ENCODE assay signal across 1 cellular context in the genomic region with DNA sequence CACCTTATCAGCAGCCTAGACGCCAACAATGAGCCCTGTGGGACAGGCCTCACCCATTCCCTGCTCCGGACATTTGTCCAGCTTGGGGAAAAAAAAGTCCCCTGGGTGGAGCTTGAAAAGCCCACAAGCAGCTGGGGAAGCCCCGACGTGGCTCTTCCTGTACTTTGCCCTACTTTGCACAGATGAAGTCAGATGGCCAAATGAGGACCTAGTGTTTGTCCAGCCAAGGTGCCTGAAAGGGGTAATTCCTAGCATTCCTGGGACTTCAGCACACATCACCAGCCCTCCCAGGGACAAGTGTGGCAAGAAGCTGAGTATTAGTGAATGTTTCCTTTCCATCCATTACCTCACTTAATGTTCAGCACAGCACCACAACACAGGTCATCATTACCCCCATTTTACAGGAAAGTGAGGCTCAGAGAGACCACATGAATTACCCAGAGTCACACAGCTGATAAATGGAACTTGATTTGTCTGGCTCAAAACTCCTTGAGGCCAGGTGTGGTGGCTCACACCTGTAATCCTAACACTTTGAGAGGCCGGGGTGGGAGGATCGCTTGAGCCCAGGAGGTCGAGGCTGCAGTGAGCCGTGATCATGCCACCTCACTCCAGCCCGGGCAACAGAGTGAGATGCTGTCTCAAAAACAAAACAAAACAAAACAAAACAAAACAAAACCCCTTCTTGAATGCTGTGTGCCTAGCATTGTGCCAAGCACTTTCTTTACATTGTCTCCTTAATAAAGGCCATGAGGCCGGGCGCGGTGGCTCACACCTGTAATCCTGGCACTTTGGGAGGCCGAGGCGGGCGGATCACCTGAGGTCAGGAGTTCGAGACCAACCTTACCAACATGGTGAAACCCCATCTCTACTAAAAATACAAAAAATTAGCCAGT.
TF ChIP-seq lines count a peak whose summit lies in the region.

No MANE protein-coding gene starts in this region.

TF ChIP-seq in HepG2, 621 proteins besides CTCF, POLR2A, EP300 and RAD21 (continued from another document):
- TF ChIP-seq, protein P1, sequence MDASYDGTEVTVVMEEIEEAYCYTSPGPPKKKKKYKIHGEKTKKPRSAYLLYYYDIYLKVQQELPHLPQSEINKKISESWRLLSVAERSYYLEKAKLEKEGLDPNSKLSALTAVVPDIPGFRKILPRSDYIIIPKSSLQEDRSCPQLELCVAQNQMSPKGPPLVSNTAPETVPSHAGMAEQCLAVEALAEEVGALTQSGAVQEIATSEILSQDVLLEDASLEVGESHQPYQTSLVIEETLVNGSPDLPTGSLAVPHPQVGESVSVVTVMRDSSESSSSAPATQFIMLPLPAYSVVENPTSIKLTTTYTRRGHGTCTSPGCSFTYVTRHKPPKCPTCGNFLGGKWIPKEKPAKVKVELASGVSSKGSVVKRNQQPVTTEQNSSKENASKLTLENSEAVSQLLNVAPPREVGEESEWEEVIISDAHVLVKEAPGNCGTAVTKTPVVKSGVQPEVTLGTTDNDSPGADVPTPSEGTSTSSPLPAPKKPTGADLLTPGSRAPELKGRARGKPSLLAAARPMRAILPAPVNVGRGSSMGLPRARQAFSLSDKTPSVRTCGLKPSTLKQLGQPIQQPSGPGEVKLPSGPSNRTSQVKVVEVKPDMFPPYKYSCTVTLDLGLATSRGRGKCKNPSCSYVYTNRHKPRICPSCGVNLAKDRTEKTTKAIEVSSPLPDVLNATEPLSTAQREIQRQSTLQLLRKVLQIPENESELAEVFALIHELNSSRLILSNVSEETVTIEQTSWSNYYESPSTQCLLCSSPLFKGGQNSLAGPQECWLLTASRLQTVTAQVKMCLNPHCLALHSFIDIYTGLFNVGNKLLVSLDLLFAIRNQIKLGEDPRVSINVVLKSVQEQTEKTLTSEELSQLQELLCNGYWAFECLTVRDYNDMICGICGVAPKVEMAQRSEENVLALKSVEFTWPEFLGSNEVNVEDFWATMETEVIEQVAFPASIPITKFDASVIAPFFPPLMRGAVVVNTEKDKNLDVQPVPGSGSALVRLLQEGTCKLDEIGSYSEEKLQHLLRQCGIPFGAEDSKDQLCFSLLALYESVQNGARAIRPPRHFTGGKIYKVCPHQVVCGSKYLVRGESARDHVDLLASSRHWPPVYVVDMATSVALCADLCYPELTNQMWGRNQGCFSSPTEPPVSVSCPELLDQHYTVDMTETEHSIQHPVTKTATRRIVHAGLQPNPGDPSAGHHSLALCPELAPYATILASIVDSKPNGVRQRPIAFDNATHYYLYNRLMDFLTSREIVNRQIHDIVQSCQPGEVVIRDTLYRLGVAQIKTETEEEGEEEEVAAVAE (CRISPR knock-in tag; IDR thresholded peaks at IDR 0.05; ENCODE audit: borderline replicate concordance) = peak; percentile 60; the same call in 1 of the 2 replicates
- peak; percentile 89 for TF ChIP-seq HDAC1 (CRISPR knock-in tag; IDR thresholded peaks at IDR 0.05)
- peak; percentile 68 for TF ChIP-seq TGIF2 (CRISPR knock-in tag; IDR thresholded peaks at IDR 0.05)
- peak; percentile 32; the same call in 1 of the 2 replicates for TF ChIP-seq ZNF619 (CRISPR knock-in tag; IDR thresholded peaks at IDR 0.05)
- TF ChIP-seq ZNF616 (CRISPR knock-in tag; IDR thresholded peaks at IDR 0.05; ENCODE audit: low read depth) = 0 out of 2 replicates have a peak, but pooled peaks have one; percentile 34
- TF ChIP-seq ZNF207 (IDR thresholded peaks at IDR 0.05; ENCODE audit: borderline replicate concordance) = no peak
- no peak for TF ChIP-seq GLI4 (CRISPR knock-in tag; IDR thresholded peaks at IDR 0.05; ENCODE audit: borderline replicate concordance)
